In the genomic region with DNA sequence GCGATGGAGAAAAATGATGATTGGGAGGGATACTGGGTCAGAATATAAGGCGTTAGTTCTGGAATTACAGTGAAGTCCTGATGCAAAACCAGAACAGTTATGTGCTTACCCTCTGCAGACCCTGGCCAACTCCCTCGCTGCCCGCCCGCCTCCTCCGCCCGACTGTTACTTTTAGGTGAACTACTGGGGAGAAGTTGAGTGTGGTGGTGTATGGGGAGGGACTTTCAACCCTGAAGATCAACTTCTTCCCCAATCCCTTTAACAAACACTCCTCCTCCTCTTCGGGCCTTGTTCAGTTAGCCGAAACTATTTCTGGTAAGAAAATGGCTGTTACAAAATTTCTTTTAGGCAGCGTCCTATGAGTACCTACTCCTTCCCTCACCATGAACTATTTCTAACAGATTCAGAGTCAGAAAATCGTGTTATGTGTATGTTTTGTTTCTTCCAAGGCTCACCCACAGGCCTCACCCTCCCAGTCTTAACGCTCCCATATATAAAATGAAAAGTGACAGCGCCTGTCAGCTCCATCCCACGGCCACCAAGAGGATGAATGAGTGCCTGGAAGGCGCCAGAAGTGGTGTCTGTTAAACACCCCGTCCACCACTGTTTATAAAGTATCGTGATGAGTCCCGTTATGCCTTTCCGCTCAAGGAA, we compare ENCODE assay signal across 1 cellular context.
A peak's percentile ranks its signal among the peaks of the same experiment; 100 is the strongest.
TF ChIP-seq lines count a peak whose summit lies in the region.

No MANE protein-coding gene starts in this region.

TF ChIP-seq in HepG2, 621 proteins besides CTCF, POLR2A, EP300 and RAD21 (continued from another document and continues in another):
- TF ChIP-seq, protein P1, sequence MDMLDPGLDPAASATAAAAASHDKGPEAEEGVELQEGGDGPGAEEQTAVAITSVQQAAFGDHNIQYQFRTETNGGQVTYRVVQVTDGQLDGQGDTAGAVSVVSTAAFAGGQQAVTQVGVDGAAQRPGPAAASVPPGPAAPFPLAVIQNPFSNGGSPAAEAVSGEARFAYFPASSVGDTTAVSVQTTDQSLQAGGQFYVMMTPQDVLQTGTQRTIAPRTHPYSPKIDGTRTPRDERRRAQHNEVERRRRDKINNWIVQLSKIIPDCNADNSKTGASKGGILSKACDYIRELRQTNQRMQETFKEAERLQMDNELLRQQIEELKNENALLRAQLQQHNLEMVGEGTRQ (IDR thresholded peaks at IDR 0.05; ENCODE audit: low read depth, low read length), result no peak
- TF ChIP-seq, protein P1 (CRISPR knock-in tag; IDR thresholded peaks at IDR 0.05; ENCODE audit: borderline replicate concordance), result peak; percentile 48; the same call in 1 of the 2 replicates
- TF ChIP-seq, protein P2, sequence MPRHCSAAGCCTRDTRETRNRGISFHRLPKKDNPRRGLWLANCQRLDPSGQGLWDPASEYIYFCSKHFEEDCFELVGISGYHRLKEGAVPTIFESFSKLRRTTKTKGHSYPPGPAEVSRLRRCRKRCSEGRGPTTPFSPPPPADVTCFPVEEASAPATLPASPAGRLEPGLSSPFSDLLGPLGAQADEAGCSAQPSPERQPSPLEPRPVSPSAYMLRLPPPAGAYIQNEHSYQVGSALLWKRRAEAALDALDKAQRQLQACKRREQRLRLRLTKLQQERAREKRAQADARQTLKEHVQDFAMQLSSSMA (CRISPR knock-in tag; IDR thresholded peaks at IDR 0.05), result peak; percentile 79; the same call in 1 of the 2 replicates
- TF ChIP-seq GATAD2A (CRISPR knock-in tag; IDR thresholded peaks at IDR 0.05) (no peak), ZNF138 (CRISPR knock-in tag; IDR thresholded peaks at IDR 0.05; ENCODE audit: low read depth) (0 out of 2 replicates have a peak, but pooled peaks have one; percentile 24), HNF4G (IDR thresholded peaks at IDR 0.05; ENCODE audit: borderline replicate concordance, low read depth, low read length) (no peak), HNF4G (CRISPR knock-in tag; IDR thresholded peaks at IDR 0.05; ENCODE audit: borderline replicate concordance, low read depth) (no peak), GTF3A (CRISPR knock-in tag; conservative IDR thresholded peaks at IDR 0.05) (0 out of 2 replicates have a peak, but pooled peaks have one; percentile 66), ZNF230 (CRISPR knock-in tag; IDR thresholded peaks at IDR 0.05) (peak; percentile 34; the same call in 1 of the 2 replicates), TARDBP (CRISPR knock-in tag; IDR thresholded peaks at IDR 0.05) (peak; percentile 31; the same call in 1 of the 2 replicates), FOXO1 (CRISPR knock-in tag; IDR thresholded peaks at IDR 0.05) (no peak), ZIK1 (CRISPR knock-in tag; IDR thresholded peaks at IDR 0.05; ENCODE audit: borderline replicate concordance, low read depth) (no peak), ZNF878 (CRISPR knock-in tag; IDR thresholded peaks at IDR 0.05) (no peak), ZNF12 (CRISPR knock-in tag; IDR thresholded peaks at IDR 0.05) (0 out of 2 replicates have a peak, but pooled peaks have one; percentile 7), RARA (CRISPR knock-in tag; IDR thresholded peaks at IDR 0.05) (no peak), ZNF263 (CRISPR knock-in tag; IDR thresholded peaks at IDR 0.05) (peak; percentile 27; the same call in 1 of the 2 replicates), MEIS1 (CRISPR knock-in tag; IDR thresholded peaks at IDR 0.05; ENCODE audit: borderline replicate concordance) (peak; percentile 57), SNAPC2 (CRISPR knock-in tag; IDR thresholded peaks at IDR 0.05) (0 out of 2 replicates have a peak, but pooled peaks have one; percentile 44), ZNF101 (CRISPR knock-in tag; IDR thresholded peaks at IDR 0.05; ENCODE audit: borderline replicate concordance, low read depth) (0 out of 2 replicates have a peak, but pooled peaks have one; percentile 30), SKI (IDR thresholded peaks at IDR 0.05; ENCODE audit: partially characterized antibody) (no peak), ZNF549 (CRISPR knock-in tag; IDR thresholded peaks at IDR 0.05) (no peak), ZMAT3 (CRISPR knock-in tag; conservative IDR thresholded peaks at IDR 0.05) (peak; percentile 81; the same call in 1 of the 2 replicates), SIN3A (IDR thresholded peaks at IDR 0.05; ENCODE audit: borderline replicate concordance, low read depth, low read length) (0 out of 2 replicates have a peak, but pooled peaks have one; percentile 37)
- TF ChIP-seq, protein P3, sequence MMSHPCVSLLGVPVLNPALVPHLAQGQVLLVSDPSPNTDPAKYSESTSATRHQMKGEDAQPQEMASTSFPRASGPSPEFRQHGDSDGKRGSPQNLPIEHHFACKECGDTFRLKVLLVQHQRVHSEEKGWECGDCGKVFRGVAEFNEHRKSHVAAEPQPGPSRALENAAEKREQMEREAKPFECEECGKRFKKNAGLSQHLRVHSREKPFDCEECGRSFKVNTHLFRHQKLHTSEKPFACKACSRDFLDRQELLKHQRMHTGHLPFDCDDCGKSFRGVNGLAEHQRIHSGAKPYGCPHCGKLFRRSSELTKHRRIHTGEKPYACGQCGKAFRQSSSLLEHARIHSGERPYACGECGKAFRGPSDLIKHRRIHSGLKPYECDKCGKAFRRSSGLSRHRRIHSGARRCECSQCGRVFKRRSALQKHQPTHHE (CRISPR knock-in tag; IDR thresholded peaks at IDR 0.05; ENCODE audit: borderline replicate concordance), result 0 out of 2 replicates have a peak, but pooled peaks have one; percentile 6
- TF ChIP-seq, protein P4, sequence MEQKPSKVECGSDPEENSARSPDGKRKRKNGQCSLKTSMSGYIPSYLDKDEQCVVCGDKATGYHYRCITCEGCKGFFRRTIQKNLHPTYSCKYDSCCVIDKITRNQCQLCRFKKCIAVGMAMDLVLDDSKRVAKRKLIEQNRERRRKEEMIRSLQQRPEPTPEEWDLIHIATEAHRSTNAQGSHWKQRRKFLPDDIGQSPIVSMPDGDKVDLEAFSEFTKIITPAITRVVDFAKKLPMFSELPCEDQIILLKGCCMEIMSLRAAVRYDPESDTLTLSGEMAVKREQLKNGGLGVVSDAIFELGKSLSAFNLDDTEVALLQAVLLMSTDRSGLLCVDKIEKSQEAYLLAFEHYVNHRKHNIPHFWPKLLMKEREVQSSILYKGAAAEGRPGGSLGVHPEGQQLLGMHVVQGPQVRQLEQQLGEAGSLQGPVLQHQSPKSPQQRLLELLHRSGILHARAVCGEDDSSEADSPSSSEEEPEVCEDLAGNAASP (CRISPR knock-in tag; IDR thresholded peaks at IDR 0.05; ENCODE audit: borderline replicate concordance), result 0 out of 2 replicates have a peak, but pooled peaks have one; percentile 6
- TF ChIP-seq, protein P5, sequence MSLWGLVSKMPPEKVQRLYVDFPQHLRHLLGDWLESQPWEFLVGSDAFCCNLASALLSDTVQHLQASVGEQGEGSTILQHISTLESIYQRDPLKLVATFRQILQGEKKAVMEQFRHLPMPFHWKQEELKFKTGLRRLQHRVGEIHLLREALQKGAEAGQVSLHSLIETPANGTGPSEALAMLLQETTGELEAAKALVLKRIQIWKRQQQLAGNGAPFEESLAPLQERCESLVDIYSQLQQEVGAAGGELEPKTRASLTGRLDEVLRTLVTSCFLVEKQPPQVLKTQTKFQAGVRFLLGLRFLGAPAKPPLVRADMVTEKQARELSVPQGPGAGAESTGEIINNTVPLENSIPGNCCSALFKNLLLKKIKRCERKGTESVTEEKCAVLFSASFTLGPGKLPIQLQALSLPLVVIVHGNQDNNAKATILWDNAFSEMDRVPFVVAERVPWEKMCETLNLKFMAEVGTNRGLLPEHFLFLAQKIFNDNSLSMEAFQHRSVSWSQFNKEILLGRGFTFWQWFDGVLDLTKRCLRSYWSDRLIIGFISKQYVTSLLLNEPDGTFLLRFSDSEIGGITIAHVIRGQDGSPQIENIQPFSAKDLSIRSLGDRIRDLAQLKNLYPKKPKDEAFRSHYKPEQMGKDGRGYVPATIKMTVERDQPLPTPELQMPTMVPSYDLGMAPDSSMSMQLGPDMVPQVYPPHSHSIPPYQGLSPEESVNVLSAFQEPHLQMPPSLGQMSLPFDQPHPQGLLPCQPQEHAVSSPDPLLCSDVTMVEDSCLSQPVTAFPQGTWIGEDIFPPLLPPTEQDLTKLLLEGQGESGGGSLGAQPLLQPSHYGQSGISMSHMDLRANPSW (CRISPR knock-in tag; IDR thresholded peaks at IDR 0.05; ENCODE audit: borderline replicate concordance), result 0 out of 2 replicates have a peak, but pooled peaks have one; percentile 43
- TF ChIP-seq, protein P6, sequence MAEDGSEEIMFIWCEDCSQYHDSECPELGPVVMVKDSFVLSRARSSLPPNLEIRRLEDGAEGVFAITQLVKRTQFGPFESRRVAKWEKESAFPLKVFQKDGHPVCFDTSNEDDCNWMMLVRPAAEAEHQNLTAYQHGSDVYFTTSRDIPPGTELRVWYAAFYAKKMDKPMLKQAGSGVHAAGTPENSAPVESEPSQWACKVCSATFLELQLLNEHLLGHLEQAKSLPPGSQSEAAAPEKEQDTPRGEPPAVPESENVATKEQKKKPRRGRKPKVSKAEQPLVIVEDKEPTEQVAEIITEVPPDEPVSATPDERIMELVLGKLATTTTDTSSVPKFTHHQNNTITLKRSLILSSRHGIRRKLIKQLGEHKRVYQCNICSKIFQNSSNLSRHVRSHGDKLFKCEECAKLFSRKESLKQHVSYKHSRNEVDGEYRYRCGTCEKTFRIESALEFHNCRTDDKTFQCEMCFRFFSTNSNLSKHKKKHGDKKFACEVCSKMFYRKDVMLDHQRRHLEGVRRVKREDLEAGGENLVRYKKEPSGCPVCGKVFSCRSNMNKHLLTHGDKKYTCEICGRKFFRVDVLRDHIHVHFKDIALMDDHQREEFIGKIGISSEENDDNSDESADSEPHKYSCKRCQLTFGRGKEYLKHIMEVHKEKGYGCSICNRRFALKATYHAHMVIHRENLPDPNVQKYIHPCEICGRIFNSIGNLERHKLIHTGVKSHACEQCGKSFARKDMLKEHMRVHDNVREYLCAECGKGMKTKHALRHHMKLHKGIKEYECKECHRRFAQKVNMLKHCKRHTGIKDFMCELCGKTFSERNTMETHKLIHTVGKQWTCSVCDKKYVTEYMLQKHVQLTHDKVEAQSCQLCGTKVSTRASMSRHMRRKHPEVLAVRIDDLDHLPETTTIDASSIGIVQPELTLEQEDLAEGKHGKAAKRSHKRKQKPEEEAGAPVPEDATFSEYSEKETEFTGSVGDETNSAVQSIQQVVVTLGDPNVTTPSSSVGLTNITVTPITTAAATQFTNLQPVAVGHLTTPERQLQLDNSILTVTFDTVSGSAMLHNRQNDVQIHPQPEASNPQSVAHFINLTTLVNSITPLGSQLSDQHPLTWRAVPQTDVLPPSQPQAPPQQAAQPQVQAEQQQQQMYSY (CRISPR knock-in tag; IDR thresholded peaks at IDR 0.05), result no peak
- TF ChIP-seq, protein P7, sequence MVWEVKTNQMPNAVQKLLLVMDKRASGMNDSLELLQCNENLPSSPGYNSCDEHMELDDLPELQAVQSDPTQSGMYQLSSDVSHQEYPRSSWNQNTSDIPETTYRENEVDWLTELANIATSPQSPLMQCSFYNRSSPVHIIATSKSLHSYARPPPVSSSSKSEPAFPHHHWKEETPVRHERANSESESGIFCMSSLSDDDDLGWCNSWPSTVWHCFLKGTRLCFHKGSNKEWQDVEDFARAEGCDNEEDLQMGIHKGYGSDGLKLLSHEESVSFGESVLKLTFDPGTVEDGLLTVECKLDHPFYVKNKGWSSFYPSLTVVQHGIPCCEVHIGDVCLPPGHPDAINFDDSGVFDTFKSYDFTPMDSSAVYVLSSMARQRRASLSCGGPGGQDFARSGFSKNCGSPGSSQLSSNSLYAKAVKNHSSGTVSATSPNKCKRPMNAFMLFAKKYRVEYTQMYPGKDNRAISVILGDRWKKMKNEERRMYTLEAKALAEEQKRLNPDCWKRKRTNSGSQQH (CRISPR knock-in tag; IDR thresholded peaks at IDR 0.05; ENCODE audit: low read depth), result no peak
- TF ChIP-seq, protein P8, sequence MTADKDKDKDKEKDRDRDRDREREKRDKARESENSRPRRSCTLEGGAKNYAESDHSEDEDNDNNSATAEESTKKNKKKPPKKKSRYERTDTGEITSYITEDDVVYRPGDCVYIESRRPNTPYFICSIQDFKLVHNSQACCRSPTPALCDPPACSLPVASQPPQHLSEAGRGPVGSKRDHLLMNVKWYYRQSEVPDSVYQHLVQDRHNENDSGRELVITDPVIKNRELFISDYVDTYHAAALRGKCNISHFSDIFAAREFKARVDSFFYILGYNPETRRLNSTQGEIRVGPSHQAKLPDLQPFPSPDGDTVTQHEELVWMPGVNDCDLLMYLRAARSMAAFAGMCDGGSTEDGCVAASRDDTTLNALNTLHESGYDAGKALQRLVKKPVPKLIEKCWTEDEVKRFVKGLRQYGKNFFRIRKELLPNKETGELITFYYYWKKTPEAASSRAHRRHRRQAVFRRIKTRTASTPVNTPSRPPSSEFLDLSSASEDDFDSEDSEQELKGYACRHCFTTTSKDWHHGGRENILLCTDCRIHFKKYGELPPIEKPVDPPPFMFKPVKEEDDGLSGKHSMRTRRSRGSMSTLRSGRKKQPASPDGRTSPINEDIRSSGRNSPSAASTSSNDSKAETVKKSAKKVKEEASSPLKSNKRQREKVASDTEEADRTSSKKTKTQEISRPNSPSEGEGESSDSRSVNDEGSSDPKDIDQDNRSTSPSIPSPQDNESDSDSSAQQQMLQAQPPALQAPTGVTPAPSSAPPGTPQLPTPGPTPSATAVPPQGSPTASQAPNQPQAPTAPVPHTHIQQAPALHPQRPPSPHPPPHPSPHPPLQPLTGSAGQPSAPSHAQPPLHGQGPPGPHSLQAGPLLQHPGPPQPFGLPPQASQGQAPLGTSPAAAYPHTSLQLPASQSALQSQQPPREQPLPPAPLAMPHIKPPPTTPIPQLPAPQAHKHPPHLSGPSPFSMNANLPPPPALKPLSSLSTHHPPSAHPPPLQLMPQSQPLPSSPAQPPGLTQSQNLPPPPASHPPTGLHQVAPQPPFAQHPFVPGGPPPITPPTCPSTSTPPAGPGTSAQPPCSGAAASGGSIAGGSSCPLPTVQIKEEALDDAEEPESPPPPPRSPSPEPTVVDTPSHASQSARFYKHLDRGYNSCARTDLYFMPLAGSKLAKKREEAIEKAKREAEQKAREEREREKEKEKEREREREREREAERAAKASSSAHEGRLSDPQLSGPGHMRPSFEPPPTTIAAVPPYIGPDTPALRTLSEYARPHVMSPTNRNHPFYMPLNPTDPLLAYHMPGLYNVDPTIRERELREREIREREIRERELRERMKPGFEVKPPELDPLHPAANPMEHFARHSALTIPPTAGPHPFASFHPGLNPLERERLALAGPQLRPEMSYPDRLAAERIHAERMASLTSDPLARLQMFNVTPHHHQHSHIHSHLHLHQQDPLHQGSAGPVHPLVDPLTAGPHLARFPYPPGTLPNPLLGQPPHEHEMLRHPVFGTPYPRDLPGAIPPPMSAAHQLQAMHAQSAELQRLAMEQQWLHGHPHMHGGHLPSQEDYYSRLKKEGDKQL (CRISPR knock-in tag; IDR thresholded peaks at IDR 0.05; ENCODE audit: low read depth), result 0 out of 2 replicates have a peak, but pooled peaks have one; percentile 10
- TF ChIP-seq, protein P9, sequence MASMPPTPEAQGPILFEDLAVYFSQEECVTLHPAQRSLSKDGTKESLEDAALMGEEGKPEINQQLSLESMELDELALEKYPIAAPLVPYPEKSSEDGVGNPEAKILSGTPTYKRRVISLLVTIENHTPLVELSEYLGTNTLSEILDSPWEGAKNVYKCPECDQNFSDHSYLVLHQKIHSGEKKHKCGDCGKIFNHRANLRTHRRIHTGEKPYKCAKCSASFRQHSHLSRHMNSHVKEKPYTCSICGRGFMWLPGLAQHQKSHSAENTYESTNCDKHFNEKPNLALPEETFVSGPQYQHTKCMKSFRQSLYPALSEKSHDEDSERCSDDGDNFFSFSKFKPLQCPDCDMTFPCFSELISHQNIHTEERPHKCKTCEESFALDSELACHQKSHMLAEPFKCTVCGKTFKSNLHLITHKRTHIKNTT (CRISPR knock-in tag; IDR thresholded peaks at IDR 0.05), result no peak
